In the genomic region with DNA sequence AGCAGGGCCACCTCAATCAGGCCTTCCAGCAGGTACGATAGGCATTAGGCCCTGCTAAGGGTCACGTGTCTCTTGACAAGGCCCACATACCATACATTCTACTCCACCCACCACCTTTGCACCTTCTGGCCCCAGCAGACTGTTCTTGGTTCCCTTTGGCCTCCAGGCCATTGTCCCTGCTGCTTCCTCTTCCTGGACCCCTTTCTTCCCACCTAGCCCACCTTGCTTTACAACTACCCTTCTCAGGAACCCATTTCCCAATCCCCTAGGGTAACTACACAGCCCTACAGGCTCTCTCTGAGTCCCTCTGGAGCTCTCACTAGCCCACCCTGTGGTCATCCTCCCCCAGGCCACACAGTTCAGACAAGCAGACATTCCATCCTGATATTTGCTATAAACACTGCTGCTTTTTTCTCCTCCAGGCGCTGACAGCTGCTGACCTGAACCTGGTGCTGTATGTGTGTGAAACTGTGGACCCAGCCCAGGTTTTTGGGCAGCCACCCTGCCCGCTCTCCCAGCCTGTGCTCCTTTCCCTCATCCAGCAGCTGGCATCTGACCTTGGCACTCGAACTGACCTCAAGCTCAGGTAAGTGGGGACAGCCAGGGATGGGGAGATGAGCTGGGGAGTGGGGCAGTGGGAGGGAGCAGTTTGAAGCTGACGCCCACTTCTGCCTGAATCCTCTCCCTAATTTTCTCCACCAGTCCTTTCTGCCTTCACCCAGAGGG, we compare ENCODE assay signal across 1 cellular context.
TF ChIP-seq lines count a peak whose summit lies in the region.

No MANE protein-coding gene starts in this region.

TF ChIP-seq in WTC11, 78 proteins besides CTCF, POLR2A, EP300 and RAD21 (continued from another document):
- TF ChIP-seq, protein P1, sequence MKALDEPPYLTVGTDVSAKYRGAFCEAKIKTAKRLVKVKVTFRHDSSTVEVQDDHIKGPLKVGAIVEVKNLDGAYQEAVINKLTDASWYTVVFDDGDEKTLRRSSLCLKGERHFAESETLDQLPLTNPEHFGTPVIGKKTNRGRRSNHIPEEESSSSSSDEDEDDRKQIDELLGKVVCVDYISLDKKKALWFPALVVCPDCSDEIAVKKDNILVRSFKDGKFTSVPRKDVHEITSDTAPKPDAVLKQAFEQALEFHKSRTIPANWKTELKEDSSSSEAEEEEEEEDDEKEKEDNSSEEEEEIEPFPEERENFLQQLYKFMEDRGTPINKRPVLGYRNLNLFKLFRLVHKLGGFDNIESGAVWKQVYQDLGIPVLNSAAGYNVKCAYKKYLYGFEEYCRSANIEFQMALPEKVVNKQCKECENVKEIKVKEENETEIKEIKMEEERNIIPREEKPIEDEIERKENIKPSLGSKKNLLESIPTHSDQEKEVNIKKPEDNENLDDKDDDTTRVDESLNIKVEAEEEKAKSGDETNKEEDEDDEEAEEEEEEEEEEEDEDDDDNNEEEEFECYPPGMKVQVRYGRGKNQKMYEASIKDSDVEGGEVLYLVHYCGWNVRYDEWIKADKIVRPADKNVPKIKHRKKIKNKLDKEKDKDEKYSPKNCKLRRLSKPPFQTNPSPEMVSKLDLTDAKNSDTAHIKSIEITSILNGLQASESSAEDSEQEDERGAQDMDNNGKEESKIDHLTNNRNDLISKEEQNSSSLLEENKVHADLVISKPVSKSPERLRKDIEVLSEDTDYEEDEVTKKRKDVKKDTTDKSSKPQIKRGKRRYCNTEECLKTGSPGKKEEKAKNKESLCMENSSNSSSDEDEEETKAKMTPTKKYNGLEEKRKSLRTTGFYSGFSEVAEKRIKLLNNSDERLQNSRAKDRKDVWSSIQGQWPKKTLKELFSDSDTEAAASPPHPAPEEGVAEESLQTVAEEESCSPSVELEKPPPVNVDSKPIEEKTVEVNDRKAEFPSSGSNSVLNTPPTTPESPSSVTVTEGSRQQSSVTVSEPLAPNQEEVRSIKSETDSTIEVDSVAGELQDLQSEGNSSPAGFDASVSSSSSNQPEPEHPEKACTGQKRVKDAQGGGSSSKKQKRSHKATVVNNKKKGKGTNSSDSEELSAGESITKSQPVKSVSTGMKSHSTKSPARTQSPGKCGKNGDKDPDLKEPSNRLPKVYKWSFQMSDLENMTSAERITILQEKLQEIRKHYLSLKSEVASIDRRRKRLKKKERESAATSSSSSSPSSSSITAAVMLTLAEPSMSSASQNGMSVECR (CRISPR knock-in tag; IDR thresholded peaks at IDR 0.05; ENCODE audit: borderline replicate concordance) = no peak
- TF ChIP-seq PRRX2 (CRISPR knock-in tag; IDR thresholded peaks at IDR 0.05) (no peak), SOX15 (CRISPR knock-in tag; IDR thresholded peaks at IDR 0.05) (no peak), OVOL2 (CRISPR knock-in tag; IDR thresholded peaks at IDR 0.05; ENCODE audit: borderline replicate concordance) (no peak), ZNF423 (CRISPR knock-in tag; IDR thresholded peaks at IDR 0.05) (no peak), ZNF396 (CRISPR knock-in tag; IDR thresholded peaks at IDR 0.05; ENCODE audit: borderline replicate concordance) (no peak), SP1 (CRISPR knock-in tag; conservative IDR thresholded peaks at IDR 0.05) (no peak), TCF7 (CRISPR knock-in tag; IDR thresholded peaks at IDR 0.05; ENCODE audit: low read depth) (no peak), ATF1 (CRISPR knock-in tag; IDR thresholded peaks at IDR 0.05) (no peak), EMX1 (CRISPR knock-in tag; IDR thresholded peaks at IDR 0.05) (no peak), CREM (CRISPR knock-in tag; IDR thresholded peaks at IDR 0.05) (no peak), SMAD3 (CRISPR knock-in tag; IDR thresholded peaks at IDR 0.05; ENCODE audit: borderline replicate concordance) (no peak), KAT7 (CRISPR knock-in tag; IDR thresholded peaks at IDR 0.05; ENCODE audit: borderline replicate concordance) (no peak), NR2C2 (CRISPR knock-in tag; IDR thresholded peaks at IDR 0.05) (no peak)
- TF ChIP-seq, protein P2, sequence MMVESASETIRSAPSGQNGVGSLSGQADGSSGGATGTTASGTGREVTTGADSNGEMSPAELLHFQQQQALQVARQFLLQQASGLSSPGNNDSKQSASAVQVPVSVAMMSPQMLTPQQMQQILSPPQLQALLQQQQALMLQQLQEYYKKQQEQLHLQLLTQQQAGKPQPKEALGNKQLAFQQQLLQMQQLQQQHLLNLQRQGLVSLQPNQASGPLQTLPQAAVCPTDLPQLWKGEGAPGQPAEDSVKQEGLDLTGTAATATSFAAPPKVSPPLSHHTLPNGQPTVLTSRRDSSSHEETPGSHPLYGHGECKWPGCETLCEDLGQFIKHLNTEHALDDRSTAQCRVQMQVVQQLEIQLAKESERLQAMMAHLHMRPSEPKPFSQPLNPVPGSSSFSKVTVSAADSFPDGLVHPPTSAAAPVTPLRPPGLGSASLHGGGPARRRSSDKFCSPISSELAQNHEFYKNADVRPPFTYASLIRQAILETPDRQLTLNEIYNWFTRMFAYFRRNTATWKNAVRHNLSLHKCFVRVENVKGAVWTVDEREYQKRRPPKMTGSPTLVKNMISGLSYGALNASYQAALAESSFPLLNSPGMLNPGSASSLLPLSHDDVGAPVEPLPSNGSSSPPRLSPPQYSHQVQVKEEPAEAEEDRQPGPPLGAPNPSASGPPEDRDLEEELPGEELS (CRISPR knock-in tag; IDR thresholded peaks at IDR 0.05) = no peak
- TF ChIP-seq, protein P3, sequence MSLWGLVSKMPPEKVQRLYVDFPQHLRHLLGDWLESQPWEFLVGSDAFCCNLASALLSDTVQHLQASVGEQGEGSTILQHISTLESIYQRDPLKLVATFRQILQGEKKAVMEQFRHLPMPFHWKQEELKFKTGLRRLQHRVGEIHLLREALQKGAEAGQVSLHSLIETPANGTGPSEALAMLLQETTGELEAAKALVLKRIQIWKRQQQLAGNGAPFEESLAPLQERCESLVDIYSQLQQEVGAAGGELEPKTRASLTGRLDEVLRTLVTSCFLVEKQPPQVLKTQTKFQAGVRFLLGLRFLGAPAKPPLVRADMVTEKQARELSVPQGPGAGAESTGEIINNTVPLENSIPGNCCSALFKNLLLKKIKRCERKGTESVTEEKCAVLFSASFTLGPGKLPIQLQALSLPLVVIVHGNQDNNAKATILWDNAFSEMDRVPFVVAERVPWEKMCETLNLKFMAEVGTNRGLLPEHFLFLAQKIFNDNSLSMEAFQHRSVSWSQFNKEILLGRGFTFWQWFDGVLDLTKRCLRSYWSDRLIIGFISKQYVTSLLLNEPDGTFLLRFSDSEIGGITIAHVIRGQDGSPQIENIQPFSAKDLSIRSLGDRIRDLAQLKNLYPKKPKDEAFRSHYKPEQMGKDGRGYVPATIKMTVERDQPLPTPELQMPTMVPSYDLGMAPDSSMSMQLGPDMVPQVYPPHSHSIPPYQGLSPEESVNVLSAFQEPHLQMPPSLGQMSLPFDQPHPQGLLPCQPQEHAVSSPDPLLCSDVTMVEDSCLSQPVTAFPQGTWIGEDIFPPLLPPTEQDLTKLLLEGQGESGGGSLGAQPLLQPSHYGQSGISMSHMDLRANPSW (CRISPR knock-in tag; conservative IDR thresholded peaks at IDR 0.05; ENCODE audit: low read depth) = no peak
- TF ChIP-seq, protein P4, sequence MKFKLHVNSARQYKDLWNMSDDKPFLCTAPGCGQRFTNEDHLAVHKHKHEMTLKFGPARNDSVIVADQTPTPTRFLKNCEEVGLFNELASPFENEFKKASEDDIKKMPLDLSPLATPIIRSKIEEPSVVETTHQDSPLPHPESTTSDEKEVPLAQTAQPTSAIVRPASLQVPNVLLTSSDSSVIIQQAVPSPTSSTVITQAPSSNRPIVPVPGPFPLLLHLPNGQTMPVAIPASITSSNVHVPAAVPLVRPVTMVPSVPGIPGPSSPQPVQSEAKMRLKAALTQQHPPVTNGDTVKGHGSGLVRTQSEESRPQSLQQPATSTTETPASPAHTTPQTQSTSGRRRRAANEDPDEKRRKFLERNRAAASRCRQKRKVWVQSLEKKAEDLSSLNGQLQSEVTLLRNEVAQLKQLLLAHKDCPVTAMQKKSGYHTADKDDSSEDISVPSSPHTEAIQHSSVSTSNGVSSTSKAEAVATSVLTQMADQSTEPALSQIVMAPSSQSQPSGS (CRISPR knock-in tag; IDR thresholded peaks at IDR 0.05; ENCODE audit: borderline replicate concordance, low read depth) = no peak
